In the genomic region with DNA sequence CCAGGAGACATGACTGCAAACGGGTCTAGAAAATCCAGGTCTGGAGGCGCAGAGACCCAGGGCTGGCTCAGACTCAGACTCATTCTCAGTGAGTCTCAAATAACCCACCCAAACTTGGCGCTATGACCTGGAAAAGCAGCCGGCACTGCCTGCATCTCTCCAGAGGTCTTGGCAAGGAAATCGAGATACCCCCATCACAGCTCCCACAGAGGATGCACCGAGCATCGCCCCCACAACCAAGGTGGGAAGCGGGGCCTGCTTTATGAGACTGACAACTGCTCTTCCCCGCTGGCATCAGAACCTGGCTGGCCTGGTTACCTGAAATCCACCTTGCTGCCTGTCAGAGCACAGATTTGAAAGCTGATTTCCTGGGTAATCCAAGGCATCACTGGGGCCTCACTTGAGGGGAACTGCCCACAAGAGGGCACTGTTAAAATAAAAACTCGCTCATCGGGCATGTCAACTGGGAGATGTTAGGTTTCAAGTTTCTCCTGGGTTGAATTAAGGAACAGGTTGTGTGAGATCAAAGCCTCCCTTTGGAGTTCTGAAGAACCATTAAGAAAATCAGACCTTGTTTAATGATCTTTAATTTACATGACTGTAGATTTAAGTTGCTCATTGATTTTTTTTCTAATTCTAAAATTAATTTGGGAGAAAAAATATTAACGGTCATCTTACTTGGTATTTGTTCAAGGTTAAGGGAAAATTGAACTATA, we compare ENCODE assay signal across 7 cellular contexts. TPM values are rescaled to one million over a fixed set of nuclear protein-coding genes. Genes with fewer than 3 reads are reported as not detected.
DNase-seq lines count a peak whose midpoint lies in the region; ATAC-seq, FAIRE-seq and TF ChIP-seq lines count a peak whose summit lies in the region.

No MANE protein-coding gene starts in this region.

- no peak for FAIRE-seq in urothelium cell line (lab: Jason Lieb, UNC)

- in situ Hi-C loops in brain microvascular endothelial cell (cut with HindIII; ENCODE audit: low pct_ligation_motif_present, low sequenced_read_pairs): no loop called here

- no peaks in the 10 kb centered on the region for H3K36me3 ChIP-seq in brain microvascular endothelial cell (replicated peaks)

- TF ChIP-seq CTCF in HFF-Myc (IDR thresholded peaks at IDR 0.05; ENCODE audit: low read depth, low read length, missing control alignments) (peak; percentile 58), brain microvascular endothelial cell (IDR thresholded peaks at IDR 0.05; ENCODE audit: low read depth, low read length, missing control alignments) (peak; percentile 78)

- DNase-seq in Daoy (ENCODE audit: low read depth) (peak; percentile 27), HFF-Myc (ENCODE audit: extremely low read depth, low read depth) (no peak), NCI-H69 (lab: John Stamatoyannopoulos, UW) (peak; percentile 60), brain microvascular endothelial cell (peak; percentile 45), kidney glomerular epithelial cell (lab: John Stamatoyannopoulos, UW) (peak; percentile 46), urothelium cell line (ENCODE audit: low spot score) (peak; percentile 68)

- no peak overlapping the region for H3K27ac ChIP-seq in brain microvascular endothelial cell

- no peaks in the 10 kb centered on the region for H3K27me3 ChIP-seq in brain microvascular endothelial cell (replicated peaks)

- no peak overlapping the region for H3K4me3 ChIP-seq in HFF-Myc (replicated peaks; ENCODE audit: low read depth, low read length)
- H3K4me3 ChIP-seq in brain microvascular endothelial cell (ENCODE audit: low read depth, low read length): no peak overlapping the region

- ATAC-seq in GM21360 (IDR thresholded peaks at IDR 0.05; ENCODE audit: unreplicated experiment): no peak

RNA-seq across cellular contexts. Expression of a gene that starts 55.0 kb away (rescaled TPM):
- 3.2 and 6.1 TPM in 2 replicates for total RNA-seq in Daoy (2014; rRNA removed; shearing (Covaris generic))
